ENCODE assay signal across 14 cellular contexts in genomic region chr7:131189488-131189887, GRCh38.
A peak's percentile ranks its signal among the peaks of the same experiment; 100 is the strongest.
DNase-seq lines count a peak whose midpoint lies in the region; ATAC-seq and TF ChIP-seq lines count a peak whose summit lies in the region.
"Had no signal": no experiment of that assay in that cellular context is flagged by ENCODE, and none has a peak within 500 bp of the region (broad histone marks: within the 10 kb centered on the region; RNA-seq: fewer than 3 reads in every experiment).

No MANE protein-coding gene starts in this region.

- H3K9me3 ChIP-seq in mammary epithelial cell (replicated peaks; ENCODE audit: insufficient read depth, low read length) (peaks cover 15% of the 10 kb centered on the region), breast epithelium (no peaks in the 10 kb centered on the region), testis (no peaks in the 10 kb centered on the region)
- H3K9me3 ChIP-seq: thyroid gland had no signal

- no TSS peak for BruUV-seq in mammary epithelial cell (replicated peaks; lab: Mats Ljungman, UMichigan)

- H3K79me2 ChIP-seq in mammary epithelial cell (ENCODE audit: insufficient read depth, low read length), result no peaks in the 10 kb centered on the region

- H3K4me1 ChIP-seq in mammary epithelial cell (ENCODE audit: insufficient read depth, low read length), result peaks cover 23% of the 10 kb centered on the region
- H3K4me1 ChIP-seq in breast epithelium, result no peaks in the 10 kb centered on the region
- peaks cover 9% of the 10 kb centered on the region for H3K4me1 ChIP-seq in testis

- H3K27ac ChIP-seq in mammary epithelial cell (ENCODE audit: insufficient read depth, low read depth, low read length) (no peak overlapping the region), breast epithelium (no peak overlapping the region), cingulate gyrus (ENCODE audit: low read depth, low read length) (peak overlapping the region; percentile 96), testis (no peak overlapping the region)

- WGBS in mammary epithelial cell (ENCODE audit: low coverage, missing lambda C conversion rate), result 99% methylated on average over 5 of the region's 5 CpGs
- 79 to 94% methylated on average over 5 of the region's 5 CpGs for WGBS in testis, 2 donors

- H4K20me1 ChIP-seq in mammary epithelial cell (ENCODE audit: insufficient read depth, low read length), result no peaks in the 10 kb centered on the region

- H3K27ac Mint-ChIP-seq in T-helper 2 cell treated with Interferon-gamma antibody and Interleukin-4, amounts not matched to agents 5 μg/mL and 100 μg/mL, for 36 hours, result peak overlapping the region; percentile 90
- peak overlapping the region; percentile 92 to 93 for H3K27ac Mint-ChIP-seq in stimulated activated naive CD8-positive, alpha-beta T cell treated with anti-CD3 and anti-CD28 coated beads, Interleukin-15, amount 100 ng/mL, for 72 hours

- ATAC-seq in stimulated activated naive CD8-positive, alpha-beta T cell treated with anti-CD3 and anti-CD28 coated beads, Interleukin-15, amount 100 ng/mL, for 72 hours, result peak; percentile 64

- H3K36me3 ChIP-seq in mammary epithelial cell (ENCODE audit: insufficient read depth, low read length) (no peaks in the 10 kb centered on the region), breast epithelium (no peaks in the 10 kb centered on the region), testis (ENCODE audit: low read depth, missing control alignments) (no peaks in the 10 kb centered on the region)
- H3K36me3 ChIP-seq: thyroid gland had no signal

- CTCF ChIA-PET in mammary epithelial cell (lab: Charles Lee; ENCODE audit: low non-redundant PET), result no interaction called here

- TF ChIP-seq CTCF in mammary epithelial cell (conservative IDR thresholded peaks at IDR 0.05 in 1 of 2, IDR thresholded peaks at IDR 0.05 in 1 of 2; ENCODE audit: extremely low read depth in 1 of 2, insufficient read depth in 1 of 2, low read depth in 1 of 2, low read length in 2 of 2), result no peak
- no peak for TF ChIP-seq CTCF in breast epithelium (IDR thresholded peaks at IDR 0.05)
- no peak for TF ChIP-seq CTCF in testis (IDR thresholded peaks at IDR 0.05)

- H3K9ac ChIP-seq in mammary epithelial cell (ENCODE audit: insufficient read depth, low read length), result peak overlapping the region; percentile 18

- H3K27me3 ChIP-seq in mammary epithelial cell (ENCODE audit: insufficient read depth, low read length), result no peaks in the 10 kb centered on the region
- no peaks in the 10 kb centered on the region for H3K27me3 ChIP-seq in breast epithelium
- no peaks in the 10 kb centered on the region for H3K27me3 ChIP-seq in testis
- H3K27me3 ChIP-seq: thyroid gland had no signal

- no peaks in the 10 kb centered on the region for H3K36me3 Mint-ChIP-seq in T-helper 2 cell treated with Interferon-gamma antibody and Interleukin-4, amounts not matched to agents 5 μg/mL and 100 μg/mL, for 36 hours (ENCODE audit: low read depth)
- H3K36me3 Mint-ChIP-seq: brain had no signal

- intact Hi-C loops in mammary epithelial cell (cut with micrococcal nuclease) (loop anchor here (2.0 kb wide), 1 partner anchor 113 kb away; no protein-coding TSS in a partner anchor), breast epithelium (cut with DNase I; ENCODE audit: low total_unique reads) (no loop called here), cardiac septum (cut with DNase I) (no loop called here), testis (cut with DNase I; ENCODE audit: low total_unique reads) (no loop called here)

- in situ Hi-C loops in mammary epithelial cell (cut with MboI; ENCODE audit: low sequenced_read_pairs in 2 of 2), result no loop called here

- TF ChIP-seq POLR2A in breast epithelium (IDR thresholded peaks at IDR 0.05), result no peak
- no peak for TF ChIP-seq POLR2A in testis (IDR thresholded peaks at IDR 0.05)

- no peaks in the 10 kb centered on the region for H3K9me3 Mint-ChIP-seq in T-helper 2 cell treated with Interferon-gamma antibody and Interleukin-4, amounts not matched to agents 5 μg/mL and 100 μg/mL, for 36 hours
- H3K9me3 Mint-ChIP-seq in stimulated activated naive CD8-positive, alpha-beta T cell treated with anti-CD3 and anti-CD28 coated beads, Interleukin-15, amount 100 ng/mL, for 72 hours, result peaks cover 0 to 4% of the 10 kb centered on the region in 2 donors

- H3K4me3 ChIP-seq in mammary epithelial cell (replicated peaks in 1 of 3; ENCODE audit: insufficient read depth in 1 of 3, low read depth in 2 of 3, low read length in 3 of 3), result no peak overlapping the region
- H3K4me3 ChIP-seq in breast epithelium, result no peak overlapping the region
- H3K4me3 ChIP-seq in testis, result no peak overlapping the region
- H3K4me3 ChIP-seq: thyroid gland had no signal

- no peak overlapping the region for H2AFZ ChIP-seq in mammary epithelial cell (ENCODE audit: low read depth, low read length)

- no peak overlapping the region for H3K4me2 ChIP-seq in mammary epithelial cell (ENCODE audit: insufficient read depth, low read depth, low read length)

- dilution Hi-C loops in mammary epithelial cell (cut with HindIII; ENCODE audit: low sequenced_read_pairs), result no loop called here

- DNase-seq in mammary epithelial cell, result no peak
- no peak for DNase-seq in breast epithelium (ENCODE audit: low spot score in 2 of 2)
- no peak for DNase-seq in T-helper 2 cell treated with Interferon-gamma antibody and Interleukin-4, amounts not matched to agents 5 μg/mL and 100 μg/mL, for 36 hours (ENCODE audit: low spot score)
- peak; percentile 14 to 16 for DNase-seq in stimulated activated naive CD8-positive, alpha-beta T cell treated with anti-CD3 and anti-CD28 coated beads, Interleukin-15, amount 100 ng/mL, for 72 hours
- DNase-seq in effector CD8-positive, alpha-beta T cell (lab: John Stamatoyannopoulos, UW), result no peak
- no peak for DNase-seq in cardiac septum (ENCODE audit: low spot score)
- no peak for DNase-seq in testis
- DNase-seq: activated CD8-positive, alpha-beta memory T cell treated with anti-CD3 and anti-CD28 coated beads, Interleukin-2, amount 50 U/mL, for 48 hours; DMS79 treated with DMSO at 0.1 percent for 48 hours; foreskin melanocyte; NCI-H2081 had no signal

- no peak overlapping the region for H3K4me3 Mint-ChIP-seq in T-helper 2 cell treated with Interferon-gamma antibody and Interleukin-4, amounts not matched to agents 5 μg/mL and 100 μg/mL, for 36 hours
- H3K4me3 Mint-ChIP-seq in stimulated activated naive CD8-positive, alpha-beta T cell treated with anti-CD3 and anti-CD28 coated beads, Interleukin-15, amount 100 ng/mL, for 72 hours, result peak overlapping the region; percentile 46 to 52
- H3K4me3 Mint-ChIP-seq: brain had no signal

- peaks cover 41% of the 10 kb centered on the region for H3K4me1 Mint-ChIP-seq in T-helper 2 cell treated with Interferon-gamma antibody and Interleukin-4, amounts not matched to agents 5 μg/mL and 100 μg/mL, for 36 hours (ENCODE audit: low read depth)
- H3K4me1 Mint-ChIP-seq in stimulated activated naive CD8-positive, alpha-beta T cell treated with anti-CD3 and anti-CD28 coated beads, Interleukin-15, amount 100 ng/mL, for 72 hours, result peaks cover 52% of the 10 kb centered on the region

- no peaks in the 10 kb centered on the region for H3K27me3 Mint-ChIP-seq in T-helper 2 cell treated with Interferon-gamma antibody and Interleukin-4, amounts not matched to agents 5 μg/mL and 100 μg/mL, for 36 hours (ENCODE audit: low read depth)
- H3K27me3 Mint-ChIP-seq in stimulated activated naive CD8-positive, alpha-beta T cell treated with anti-CD3 and anti-CD28 coated beads, Interleukin-15, amount 100 ng/mL, for 72 hours, result no peaks in the 10 kb centered on the region
- H3K27me3 Mint-ChIP-seq: brain had no signal

Comparison
In these comparisons a context has a peak if more than half of its experiments do, and no peak if none do; other contexts are left out.
1. DNase-seq: peak in stimulated activated naive CD8-positive, alpha-beta T cell treated with anti-CD3 and anti-CD28 coated beads, Interleukin-15, amount 100 ng/mL, for 72 hours (2 of 2); none in mammary epithelial cell (single experiment), breast epithelium (0 of 2), T-helper 2 cell treated with Interferon-gamma antibody and Interleukin-4, amounts not matched to agents 5 μg/mL and 100 μg/mL, for 36 hours (single experiment), effector CD8-positive, alpha-beta T cell (single experiment), cardiac septum (single experiment) and testis (single experiment).